ENCODE assay signal across 2 cellular contexts in genomic region chr16:8996891-8997290, GRCh38.
TF ChIP-seq lines count a peak whose summit lies in the region.

No MANE protein-coding gene starts in this region.

TF ChIP-seq in HepG2, 621 proteins besides CTCF, POLR2A, EP300 and RAD21:
- TF ChIP-seq NFYB (CRISPR knock-in tag; IDR thresholded peaks at IDR 0.05) (peak; percentile 66), FOXP4 (CRISPR knock-in tag; IDR thresholded peaks at IDR 0.05) (no peak), KLF13 (CRISPR knock-in tag; IDR thresholded peaks at IDR 0.05) (no peak), NFYC (CRISPR knock-in tag; IDR thresholded peaks at IDR 0.05) (peak; percentile 75), RAD51 (IDR thresholded peaks at IDR 0.05; ENCODE audit: borderline replicate concordance) (0 out of 2 replicates have a peak, but pooled peaks have one; percentile 6)
- TF ChIP-seq, protein P1, sequence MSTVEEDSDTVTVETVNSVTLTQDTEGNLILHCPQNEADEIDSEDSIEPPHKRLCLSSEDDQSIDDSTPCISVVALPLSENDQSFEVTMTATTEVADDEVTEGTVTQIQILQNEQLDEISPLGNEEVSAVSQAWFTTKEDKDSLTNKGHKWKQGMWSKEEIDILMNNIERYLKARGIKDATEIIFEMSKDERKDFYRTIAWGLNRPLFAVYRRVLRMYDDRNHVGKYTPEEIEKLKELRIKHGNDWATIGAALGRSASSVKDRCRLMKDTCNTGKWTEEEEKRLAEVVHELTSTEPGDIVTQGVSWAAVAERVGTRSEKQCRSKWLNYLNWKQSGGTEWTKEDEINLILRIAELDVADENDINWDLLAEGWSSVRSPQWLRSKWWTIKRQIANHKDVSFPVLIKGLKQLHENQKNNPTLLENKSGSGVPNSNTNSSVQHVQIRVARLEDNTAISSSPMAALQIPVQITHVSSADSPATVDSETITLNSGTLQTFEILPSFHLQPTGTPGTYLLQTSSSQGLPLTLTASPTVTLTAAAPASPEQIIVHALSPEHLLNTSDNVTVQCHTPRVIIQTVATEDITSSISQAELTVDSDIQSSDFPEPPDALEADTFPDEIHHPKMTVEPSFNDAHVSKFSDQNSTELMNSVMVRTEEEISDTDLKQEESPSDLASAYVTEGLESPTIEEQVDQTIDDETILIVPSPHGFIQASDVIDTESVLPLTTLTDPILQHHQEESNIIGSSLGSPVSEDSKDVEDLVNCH (CRISPR knock-in tag; IDR thresholded peaks at IDR 0.05) = no peak
- TF ChIP-seq, protein P2, sequence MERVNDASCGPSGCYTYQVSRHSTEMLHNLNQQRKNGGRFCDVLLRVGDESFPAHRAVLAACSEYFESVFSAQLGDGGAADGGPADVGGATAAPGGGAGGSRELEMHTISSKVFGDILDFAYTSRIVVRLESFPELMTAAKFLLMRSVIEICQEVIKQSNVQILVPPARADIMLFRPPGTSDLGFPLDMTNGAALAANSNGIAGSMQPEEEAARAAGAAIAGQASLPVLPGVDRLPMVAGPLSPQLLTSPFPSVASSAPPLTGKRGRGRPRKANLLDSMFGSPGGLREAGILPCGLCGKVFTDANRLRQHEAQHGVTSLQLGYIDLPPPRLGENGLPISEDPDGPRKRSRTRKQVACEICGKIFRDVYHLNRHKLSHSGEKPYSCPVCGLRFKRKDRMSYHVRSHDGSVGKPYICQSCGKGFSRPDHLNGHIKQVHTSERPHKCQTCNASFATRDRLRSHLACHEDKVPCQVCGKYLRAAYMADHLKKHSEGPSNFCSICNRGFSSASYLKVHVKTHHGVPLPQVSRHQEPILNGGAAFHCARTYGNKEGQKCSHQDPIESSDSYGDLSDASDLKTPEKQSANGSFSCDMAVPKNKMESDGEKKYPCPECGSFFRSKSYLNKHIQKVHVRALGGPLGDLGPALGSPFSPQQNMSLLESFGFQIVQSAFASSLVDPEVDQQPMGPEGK (CRISPR knock-in tag; IDR thresholded peaks at IDR 0.05) = 0 out of 2 replicates have a peak, but pooled peaks have one; percentile 12

TF ChIP-seq in H1, 55 proteins besides CTCF, POLR2A, EP300 and RAD21:
- TF ChIP-seq, protein P3, sequence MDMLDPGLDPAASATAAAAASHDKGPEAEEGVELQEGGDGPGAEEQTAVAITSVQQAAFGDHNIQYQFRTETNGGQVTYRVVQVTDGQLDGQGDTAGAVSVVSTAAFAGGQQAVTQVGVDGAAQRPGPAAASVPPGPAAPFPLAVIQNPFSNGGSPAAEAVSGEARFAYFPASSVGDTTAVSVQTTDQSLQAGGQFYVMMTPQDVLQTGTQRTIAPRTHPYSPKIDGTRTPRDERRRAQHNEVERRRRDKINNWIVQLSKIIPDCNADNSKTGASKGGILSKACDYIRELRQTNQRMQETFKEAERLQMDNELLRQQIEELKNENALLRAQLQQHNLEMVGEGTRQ (IDR thresholded peaks at IDR 0.05; ENCODE audit: low read length) = peak; percentile 37; the same call in 1 of the 2 replicates
- no peak for TF ChIP-seq JUN (IDR thresholded peaks at IDR 0.05; ENCODE audit: low read depth, low read length)
